28 cellular contexts compared by ENCODE assay signal in genomic region chr1:87796521-87796920, GRCh38.
DNase-seq lines count a peak whose midpoint lies in the region; ATAC-seq, FAIRE-seq and TF ChIP-seq lines count a peak whose summit lies in the region.
"Had no signal": no experiment of that assay in that cellular context is flagged by ENCODE, and none has a peak within 500 bp of the region (broad histone marks: within the 10 kb centered on the region; RNA-seq: fewer than 3 reads in every experiment).

No MANE protein-coding gene starts in this region.

- no peaks in the 10 kb centered on the region for H3K27me3 Mint-ChIP-seq in mesothelial cell of epicardium (ENCODE audit: low read depth)
- H3K27me3 Mint-ChIP-seq in natural killer cell treated with Interleukin-12 subunit alpha and Interleukin-12 subunit beta and Interleukin-15 and Interleukin-18, amount 100 ng/mL, for 72 hours = peaks cover 8 to 9% of the 10 kb centered on the region in 2 donors
- H3K27me3 Mint-ChIP-seq: central memory CD8-positive, alpha-beta T cell; IgD-negative memory B cell had no signal

- DNase-seq in DMS53 treated with DMSO at 0.1 percent for 48 hours (lab: John Stamatoyannopoulos, UW; ENCODE audit: unreplicated experiment) = peak; percentile 25
- DNase-seq in bronchial epithelial cell (ENCODE audit: low read depth) = peak; percentile 5
- DNase-seq in mesothelial cell of epicardium (ENCODE audit: low spot score in 2 of 2, unreplicated experiment in 2 of 2) = no peak
- no peak for DNase-seq in stomach
- DNase-seq in glomerular visceral epithelial cell (ENCODE audit: extremely low spot score) = no peak
- no peak for DNase-seq in natural killer cell treated with Interleukin-12 subunit alpha and Interleukin-12 subunit beta and Interleukin-15 and Interleukin-18, amount 100 ng/mL, for 72 hours (ENCODE audit: low spot score)
- DNase-seq in heart right ventricle = no peak
- no peak for DNase-seq in NCI-H2029 (lab: John Stamatoyannopoulos, UW)
- DNase-seq: activated CD8-positive, alpha-beta T cell treated with anti-CD3 and anti-CD28 coated beads, Interleukin-2, amount 10 ng/mL, durations not matched to agents 7 days and 5 days; activated naive CD8-positive, alpha-beta T cell treated with anti-CD3 and anti-CD28 coated beads for 36 hours; dermis blood vessel endothelial cell; DMS79 treated with DMSO at 0.1 percent for 48 hours; esophagus squamous epithelium; foreskin melanocyte; GF-D8; left cardiac atrium; natural killer cell; NCI-H1105; NCI-H187 treated with DMSO at 0.1 percent for 48 hours; NCI-H524 treated with DMSO at 0.1 percent for 48 hours; stimulated activated CD4-positive, alpha-beta T cell treated with anti-CD3 and anti-CD28 coated beads, Interleukin-4, amount 100 ng/mL, for 24 hours; substantia nigra had no signal

- H3K36me3 Mint-ChIP-seq in mesothelial cell of epicardium = no peaks in the 10 kb centered on the region
- H3K36me3 Mint-ChIP-seq in natural killer cell treated with Interleukin-12 subunit alpha and Interleukin-12 subunit beta and Interleukin-15 and Interleukin-18, amount 100 ng/mL, for 72 hours = no peaks in the 10 kb centered on the region
- H3K36me3 Mint-ChIP-seq: activated naive CD8-positive, alpha-beta T cell treated with anti-CD3 and anti-CD28 coated beads for 36 hours; IgD-negative memory B cell; natural killer cell; stimulated activated effector memory CD8-positive, alpha-beta T cell treated with anti-CD3 and anti-CD28 coated beads, Interleukin-12 subunit alpha, Interleukin-12 subunit beta, amount 100 ng/mL, for 72 hours had no signal

- H3K27me3 ChIP-seq in bronchial epithelial cell (ENCODE audit: control insufficient read depth, insufficient read depth, low read length) (no peaks in the 10 kb centered on the region), stomach (no peaks in the 10 kb centered on the region), heart right ventricle (no peaks in the 10 kb centered on the region)
- H3K27me3 ChIP-seq: esophagus squamous epithelium had no signal

- H3K4me3 Mint-ChIP-seq in mesothelial cell of epicardium = no peak overlapping the region
- H3K4me3 Mint-ChIP-seq in natural killer cell treated with Interleukin-12 subunit alpha and Interleukin-12 subunit beta and Interleukin-15 and Interleukin-18, amount 100 ng/mL, for 72 hours = no peak overlapping the region
- H3K4me3 Mint-ChIP-seq: activated CD8-positive, alpha-beta T cell treated with anti-CD3 and anti-CD28 coated beads, Interleukin-2, amount 10 ng/mL, durations not matched to agents 7 days and 5 days; activated naive CD8-positive, alpha-beta T cell treated with anti-CD3 and anti-CD28 coated beads for 36 hours; central memory CD8-positive, alpha-beta T cell; IgD-negative memory B cell; natural killer cell; stimulated activated effector memory CD8-positive, alpha-beta T cell treated with anti-CD3 and anti-CD28 coated beads, Interleukin-12 subunit alpha, Interleukin-12 subunit beta, amount 100 ng/mL, for 72 hours had no signal

- ATAC-seq in natural killer cell treated with Interleukin-12 subunit alpha and Interleukin-12 subunit beta and Interleukin-15 and Interleukin-18, amount 100 ng/mL, for 72 hours = no peak
- no peak for ATAC-seq in heart right ventricle
- ATAC-seq: activated CD8-positive, alpha-beta T cell treated with anti-CD3 and anti-CD28 coated beads, Interleukin-2, amount 10 ng/mL, durations not matched to agents 7 days and 5 days; left cardiac atrium; natural killer cell; Right ventricle myocardium inferior; sciatic nerve; stimulated activated effector memory CD8-positive, alpha-beta T cell treated with anti-CD3 and anti-CD28 coated beads, Interleukin-12 subunit alpha, Interleukin-12 subunit beta, amount 100 ng/mL, for 72 hours had no signal

- TF ChIP-seq CTCF in bronchial epithelial cell (IDR thresholded peaks at IDR 0.05; ENCODE audit: insufficient read depth, low read length, severe bottlenecking) (no peak), mesothelial cell of epicardium (IDR thresholded peaks at IDR 0.05; ENCODE audit: unreplicated experiment) (no peak), stomach (IDR thresholded peaks at IDR 0.05) (no peak), heart right ventricle (IDR thresholded peaks at IDR 0.05) (no peak)

- intact Hi-C loops in stomach (cut with DNase I; ENCODE audit: low total_unique reads) (no loop called here), heart right ventricle (cut with DNase I) (no loop called here)

- peaks cover 30% of the 10 kb centered on the region for H3K4me1 Mint-ChIP-seq in mesothelial cell of epicardium
- H3K4me1 Mint-ChIP-seq in natural killer cell treated with Interleukin-12 subunit alpha and Interleukin-12 subunit beta and Interleukin-15 and Interleukin-18, amount 100 ng/mL, for 72 hours (ENCODE audit: low read depth in 2 of 2) = no peaks in the 10 kb centered on the region
- H3K4me1 Mint-ChIP-seq: activated naive CD8-positive, alpha-beta T cell treated with anti-CD3 and anti-CD28 coated beads for 36 hours; central memory CD8-positive, alpha-beta T cell; natural killer cell; stimulated activated effector memory CD8-positive, alpha-beta T cell treated with anti-CD3 and anti-CD28 coated beads, Interleukin-12 subunit alpha, Interleukin-12 subunit beta, amount 100 ng/mL, for 72 hours had no signal

- H3K4me3 ChIP-seq in bronchial epithelial cell (ENCODE audit: low read depth, low read length) = no peak overlapping the region
- no peak overlapping the region for H3K4me3 ChIP-seq in stomach
- no peak overlapping the region for H3K4me3 ChIP-seq in heart right ventricle
- H3K4me3 ChIP-seq: esophagus squamous epithelium had no signal

- TF ChIP-seq POLR2A in stomach (IDR thresholded peaks at IDR 0.05) = no peak

- H3K27ac ChIP-seq in stomach (peak overlapping the region; percentile 58 to 76 (median 68)), heart right ventricle (no peak overlapping the region)
- H3K27ac ChIP-seq: esophagus squamous epithelium, parathyroid adenoma had no signal

- H3K9me3 Mint-ChIP-seq in mesothelial cell of epicardium = peaks cover 7% of the 10 kb centered on the region
- H3K9me3 Mint-ChIP-seq in natural killer cell treated with Interleukin-12 subunit alpha and Interleukin-12 subunit beta and Interleukin-15 and Interleukin-18, amount 100 ng/mL, for 72 hours = no peaks in the 10 kb centered on the region
- H3K9me3 Mint-ChIP-seq: activated naive CD8-positive, alpha-beta T cell treated with anti-CD3 and anti-CD28 coated beads for 36 hours; central memory CD8-positive, alpha-beta T cell; stimulated activated effector memory CD8-positive, alpha-beta T cell treated with anti-CD3 and anti-CD28 coated beads, Interleukin-12 subunit alpha, Interleukin-12 subunit beta, amount 100 ng/mL, for 72 hours had no signal

- TF ChIP-seq EP300 in stomach (IDR thresholded peaks at IDR 0.05) = no peak

- 32 to 70% (median 38%) methylated on average over 9 of the region's 9 CpGs for WGBS in stomach, 5 donors
- 85 to 87% methylated on average over 9 of the region's 9 CpGs for WGBS in heart right ventricle, 2 donors

- no peaks in the 10 kb centered on the region for H3K9me3 ChIP-seq in stomach
- peaks cover 0 to 9% (median 0%) of the 10 kb centered on the region in 11 donors for H3K9me3 ChIP-seq in heart right ventricle
- H3K9me3 ChIP-seq: esophagus squamous epithelium had no signal

- no peak for FAIRE-seq in bronchial epithelial cell (lab: Jason Lieb, UNC)

- peaks cover 7 to 36% (median 22%) of the 10 kb centered on the region in 4 donors for H3K4me1 ChIP-seq in stomach
- no peaks in the 10 kb centered on the region for H3K4me1 ChIP-seq in heart right ventricle
- H3K4me1 ChIP-seq: esophagus squamous epithelium, parathyroid adenoma had no signal

- H3K36me3 ChIP-seq in bronchial epithelial cell (ENCODE audit: control insufficient read depth, insufficient read depth, low read length) (no peaks in the 10 kb centered on the region), stomach (no peaks in the 10 kb centered on the region), heart right ventricle (no peaks in the 10 kb centered on the region)
- H3K36me3 ChIP-seq: esophagus squamous epithelium had no signal

- H3K27ac Mint-ChIP-seq in mesothelial cell of epicardium = peak overlapping the region; percentile 71
- no peak overlapping the region for H3K27ac Mint-ChIP-seq in natural killer cell treated with Interleukin-12 subunit alpha and Interleukin-12 subunit beta and Interleukin-15 and Interleukin-18, amount 100 ng/mL, for 72 hours
- H3K27ac Mint-ChIP-seq: activated CD8-positive, alpha-beta T cell treated with anti-CD3 and anti-CD28 coated beads, Interleukin-2, amount 10 ng/mL, durations not matched to agents 7 days and 5 days; activated naive CD8-positive, alpha-beta T cell treated with anti-CD3 and anti-CD28 coated beads for 36 hours; IgD-negative memory B cell; natural killer cell; stimulated activated effector memory CD8-positive, alpha-beta T cell treated with anti-CD3 and anti-CD28 coated beads, Interleukin-12 subunit alpha, Interleukin-12 subunit beta, amount 100 ng/mL, for 72 hours had no signal

Comparison
In these comparisons a context has a peak if more than half of its experiments do, and no peak if none do; other contexts are left out.
1. DNase-seq: peak in DMS53 treated with DMSO at 0.1 percent for 48 hours (single experiment) and bronchial epithelial cell (single experiment); none in mesothelial cell of epicardium (0 of 2), stomach (single experiment), glomerular visceral epithelial cell (single experiment), natural killer cell treated with Interleukin-12 subunit alpha and Interleukin-12 subunit beta and Interleukin-15 and Interleukin-18, amount 100 ng/mL, for 72 hours (single experiment), heart right ventricle (0 of 2) and NCI-H2029 (single experiment).
2. H3K27ac ChIP-seq: peak in stomach (5 of 5); none in heart right ventricle (0 of 10).